ENCODE assay signal across 32 cellular contexts in genomic region chr5:39462211-39462610, GRCh38. TPM values are rescaled to one million over a fixed set of nuclear protein-coding genes. Genes with fewer than 3 reads are reported as not detected.
"Had no signal": no experiment of that assay in that cellular context is flagged by ENCODE, and none has a peak within 500 bp of the region (broad histone marks: within the 10 kb centered on the region; RNA-seq: fewer than 3 reads in every experiment).

No MANE protein-coding gene starts in this region.

- H3K27ac Mint-ChIP-seq: activated CD4-positive, alpha-beta memory T cell treated with anti-CD3 and anti-CD28 coated beads, Interleukin-2, amount 10 ng/mL, durations not matched to agents 7 days and 5 days; activated CD4-positive, alpha-beta T cell treated with anti-CD3 and anti-CD28 coated beads, Interleukin-2, amount 10 ng/mL, durations not matched to agents 7 days and 5 days; activated naive CD8-positive, alpha-beta T cell; activated T-cell treated with anti-CD3 and anti-CD28 coated beads, Interleukin-2, amount 50 U/mL, for 24 hours; activated T-cell treated with anti-CD3 and anti-CD28 coated beads, Interleukin-2, amount 50 U/mL, for 72 hours; effector memory CD8-positive, alpha-beta T cell; T-helper 17 cell; T-helper 2 cell treated with Interferon-gamma antibody and Interleukin-4, amounts not matched to agents 5 μg/mL and 100 μg/mL, for 36 hours; WTC11 had no signal

- H3K36me3 Mint-ChIP-seq: WTC11 had no signal

- H3K36me3 ChIP-seq: brain microvascular endothelial cell, esophagus muscularis mucosa, gastroesophageal sphincter, heart right ventricle had no signal

- H3K4me3 ChIP-seq: coronary artery, esophagus muscularis mucosa, gastroesophageal sphincter, heart right ventricle had no signal

- H3K9me3 ChIP-seq: esophagus muscularis mucosa, gastroesophageal sphincter, heart right ventricle had no signal

- H3K4me3 Mint-ChIP-seq: activated CD4-positive, alpha-beta memory T cell treated with anti-CD3 and anti-CD28 coated beads, Interleukin-2, amount 10 ng/mL, durations not matched to agents 7 days and 5 days; activated CD4-positive, alpha-beta T cell treated with anti-CD3 and anti-CD28 coated beads, Interleukin-2, amount 10 ng/mL, durations not matched to agents 7 days and 5 days; activated naive CD8-positive, alpha-beta T cell; activated T-cell treated with anti-CD3 and anti-CD28 coated beads, Interleukin-2, amount 50 U/mL, for 24 hours; activated T-cell treated with anti-CD3 and anti-CD28 coated beads, Interleukin-2, amount 50 U/mL, for 72 hours; central memory CD8-positive, alpha-beta T cell; effector memory CD8-positive, alpha-beta T cell; T-helper 17 cell; T-helper 2 cell treated with Interferon-gamma antibody and Interleukin-4, amounts not matched to agents 5 μg/mL and 100 μg/mL, for 36 hours; WTC11 had no signal

- H3K4me1 Mint-ChIP-seq: activated CD4-positive, alpha-beta memory T cell treated with anti-CD3 and anti-CD28 coated beads, Interleukin-2, amount 10 ng/mL, durations not matched to agents 7 days and 5 days; activated CD4-positive, alpha-beta T cell treated with anti-CD3 and anti-CD28 coated beads, Interleukin-2, amount 10 ng/mL, durations not matched to agents 7 days and 5 days had no signal

- ATAC-seq: activated T-cell treated with anti-CD3 and anti-CD28 coated beads, Interleukin-2, amount 50 U/mL, for 72 hours; effector memory CD8-positive, alpha-beta T cell; foreskin keratinocyte; gastroesophageal sphincter; heart right ventricle; T-helper 17 cell; WTC11 had no signal

- H3K9me3 Mint-ChIP-seq: activated CD4-positive, alpha-beta memory T cell treated with anti-CD3 and anti-CD28 coated beads, Interleukin-2, amount 10 ng/mL, durations not matched to agents 7 days and 5 days; activated CD4-positive, alpha-beta T cell treated with anti-CD3 and anti-CD28 coated beads, Interleukin-2, amount 10 ng/mL, durations not matched to agents 7 days and 5 days; activated T-cell treated with anti-CD3 and anti-CD28 coated beads, Interleukin-2, amount 50 U/mL, for 24 hours; activated T-cell treated with anti-CD3 and anti-CD28 coated beads, Interleukin-2, amount 50 U/mL, for 72 hours; central memory CD8-positive, alpha-beta T cell; effector memory CD8-positive, alpha-beta T cell; T-helper 2 cell treated with Interferon-gamma antibody and Interleukin-4, amounts not matched to agents 5 μg/mL and 100 μg/mL, for 36 hours had no signal

- DNase-seq: activated CD4-positive, alpha-beta memory T cell treated with anti-CD3 and anti-CD28 coated beads, Interleukin-2, amount 10 ng/mL, durations not matched to agents 7 days and 5 days; activated CD4-positive, alpha-beta T cell treated with anti-CD3 and anti-CD28 coated beads for 1 hour; activated CD4-positive, alpha-beta T cell treated with anti-CD3 and anti-CD28 coated beads for 4 hours; activated CD4-positive, alpha-beta T cell treated with anti-CD3 and anti-CD28 coated beads, Interleukin-2, amount 10 ng/mL, durations not matched to agents 7 days and 5 days; activated CD4-positive, alpha-beta T cell treated with anti-CD3 and anti-CD28 coated beads, Interleukin-2, amount 50 U/mL, for 4 hours; activated CD8-positive, alpha-beta memory T cell treated with anti-CD3 and anti-CD28 coated beads, Interleukin-2, amount 50 U/mL, for 48 hours; activated gamma-delta T cell; activated naive CD4-positive, alpha-beta T cell treated with anti-CD3 and anti-CD28 coated beads, Interleukin-2, amount 50 U/mL, for 16 hours; activated naive CD4-positive, alpha-beta T cell treated with Interleukin-2 at 50 U/mL for 16 hours; activated T-cell treated with anti-CD3 and anti-CD28 coated beads for 4 hours; activated T-cell treated with anti-CD3 and anti-CD28 coated beads, Interleukin-2, amount 50 U/mL, for 24 hours; activated T-cell treated with anti-CD3 and anti-CD28 coated beads, Interleukin-2, amount 50 U/mL, for 72 hours; amniotic stem cell; anterior cingulate cortex; brain microvascular endothelial cell; dermis blood vessel endothelial cell; effector CD4-positive, alpha-beta T cell; effector memory CD8-positive, alpha-beta T cell; erythroblast; foreskin keratinocyte; heart right ventricle; T-helper 1 cell; T-helper 17 cell; T1000 had no signal

- H3K27me3 ChIP-seq: brain microvascular endothelial cell, esophagus muscularis mucosa, gastroesophageal sphincter, heart right ventricle had no signal

- H3K4me1 ChIP-seq: esophagus muscularis mucosa, foreskin keratinocyte, gastroesophageal sphincter had no signal

- H3K27ac ChIP-seq: brain microvascular endothelial cell, esophagus muscularis mucosa, foreskin keratinocyte, gastroesophageal sphincter, VCaP had no signal

RNA-seq across cellular contexts. Expression of gene DAB2, which starts 37.4 kb away (rescaled TPM):
- total RNA-seq: activated CD4-positive, alpha-beta memory T cell treated with anti-CD3 and anti-CD28 coated beads, Interleukin-2, amount 10 ng/mL, durations not matched to agents 7 days and 5 days; activated CD4-positive, alpha-beta T cell treated with anti-CD3 and anti-CD28 coated beads, Interleukin-2, amount 10 ng/mL, durations not matched to agents 7 days and 5 days; activated T-cell treated with anti-CD3 and anti-CD28 coated beads, Interleukin-2, amount 50 U/mL, for 72 hours had no signal
